ENCODE assay signal across 14 cellular contexts in the genomic region with DNA sequence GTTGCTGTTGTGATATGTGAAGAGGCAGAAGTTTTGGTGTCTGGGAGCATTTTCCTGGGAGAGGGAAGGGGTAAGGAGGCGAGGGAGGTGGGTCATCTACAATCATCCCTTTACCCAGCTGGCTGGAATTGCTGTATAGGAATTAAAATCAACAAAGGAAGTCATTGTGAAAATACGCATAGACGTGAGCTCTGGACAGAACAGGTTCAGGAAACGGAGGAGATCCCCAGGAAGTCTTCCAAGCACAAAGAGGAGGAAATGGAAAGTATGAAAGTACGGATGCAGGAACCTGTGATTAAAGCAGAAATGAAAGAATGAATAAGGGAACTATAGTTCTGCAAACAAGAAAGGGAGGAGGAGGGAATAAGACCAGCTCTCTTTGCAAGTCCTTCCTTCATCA.
DNase-seq lines count a peak whose midpoint lies in the region; ATAC-seq and TF ChIP-seq lines count a peak whose summit lies in the region.
"Had no signal": no experiment of that assay in that cellular context is flagged by ENCODE, and none has a peak within 500 bp of the region (broad histone marks: within the 10 kb centered on the region; RNA-seq: fewer than 3 reads in every experiment).

No MANE protein-coding gene starts in this region.

- H3K79me1 ChIP-seq in IMR-90 (ENCODE audit: low read depth in 1 of 2, low read length in 2 of 2) = no peaks in the 10 kb centered on the region

- dilution Hi-C loops in IMR-90 (cut with HindIII; ENCODE audit: low sequenced_read_pairs, unreplicated experiment) = no loop called here

- H3K4me3 ChIP-seq in IMR-90 (ENCODE audit: insufficient read depth, low read depth, low read length) (no peak overlapping the region), mucosa of descending colon (no peak overlapping the region)
- H3K4me3 ChIP-seq: SJCRH30 had no signal

- no peak overlapping the region for H3K4ac ChIP-seq in IMR-90 (ENCODE audit: low read depth, low read length)

- H3K56ac ChIP-seq in IMR-90 (ENCODE audit: extremely low read depth, insufficient read depth, low read length) = no peak overlapping the region

- no peak overlapping the region for H4K5ac ChIP-seq in IMR-90 (ENCODE audit: low read depth, low read length)

- TF ChIP-seq CTCF in IMR-90 (conservative IDR thresholded peaks at IDR 0.05; ENCODE audit: low read depth, low read length) (no peak), mucosa of descending colon (IDR thresholded peaks at IDR 0.05) (no peak)

- H4K91ac ChIP-seq in IMR-90 (ENCODE audit: insufficient read depth, low read depth, low read length) = no peak overlapping the region

- H2AFZ ChIP-seq in IMR-90 (replicated peaks; ENCODE audit: low read length, poor library complexity) = peak overlapping the region; percentile 16

- H3K18ac ChIP-seq in IMR-90 (ENCODE audit: low read depth, low read length) = no peak overlapping the region

- H2BK5ac ChIP-seq in IMR-90 (ENCODE audit: low read depth, low read length, poor library complexity, severe bottlenecking) = no peak overlapping the region

- no peak overlapping the region for H2AK9ac ChIP-seq in IMR-90 (replicated peaks; ENCODE audit: low read depth, low read length, poor library complexity)

- no peak overlapping the region for H3K23ac ChIP-seq in IMR-90 (ENCODE audit: low read depth, low read length)

- H2BK120ac ChIP-seq in IMR-90 (ENCODE audit: low read depth, low read length) = no peak overlapping the region

- H3K14ac ChIP-seq in IMR-90 (replicated peaks; ENCODE audit: low read depth, low read length) = no peak overlapping the region

- in situ Hi-C loops in IMR-90 (cut with MboI; ENCODE audit: low sequenced_read_pairs) = no loop called here

- H3K27me3 ChIP-seq in IMR-90 (ENCODE audit: control insufficient read depth, insufficient read depth, low read length) = no peaks in the 10 kb centered on the region
- H3K27me3 ChIP-seq: SJCRH30 had no signal

- H3K9ac ChIP-seq in IMR-90 (ENCODE audit: low read depth, low read length) = no peak overlapping the region

- intact Hi-C loops in IMR-90 (cut with micrococcal nuclease) = no loop called here
- intact Hi-C loops in mucosa of descending colon (cut with DNase I, micrococcal nuclease) = no loop called here

- no peak overlapping the region for H2AK5ac ChIP-seq in IMR-90 (ENCODE audit: low read depth, low read length)

- H3K36me3 ChIP-seq in IMR-90 (ENCODE audit: control insufficient read depth, insufficient read depth, low read length) (no peaks in the 10 kb centered on the region), mucosa of descending colon (ENCODE audit: low read depth) (no peaks in the 10 kb centered on the region)
- H3K36me3 ChIP-seq: BE2C, SJCRH30 had no signal

- CTCF ChIA-PET in IMR-90 (lab: Yijun Ruan, JAX) = no interaction called here

- H3K9me3 ChIP-seq in IMR-90 (ENCODE audit: control insufficient read depth, insufficient read depth, low read length) (no peaks in the 10 kb centered on the region), mucosa of descending colon (no peaks in the 10 kb centered on the region)
- H3K9me3 ChIP-seq: BE2C, SJCRH30 had no signal

- ATAC-seq in IMR-90 (ENCODE audit: low read depth) (no peak), mucosa of descending colon (peak; percentile 22), GM19452 (IDR thresholded peaks at IDR 0.05; ENCODE audit: unreplicated experiment) (no peak)

- H4K20me1 ChIP-seq in IMR-90 (ENCODE audit: insufficient read depth, low read length) = no peaks in the 10 kb centered on the region

- DNase-seq in CD1c-positive myeloid dendritic cell (ENCODE audit: extremely low spot score) (peak; percentile 40), IMR-90 (no peak), RPMI7951 (ENCODE audit: low read depth) (peak; percentile 35), mucosa of descending colon (no peak), Ammon's horn (ENCODE audit: low spot score) (no peak), KG1 (lab: John Stamatoyannopoulos, UW) (no peak)
- DNase-seq: BE2C, H7, NCI-H1436, NCI-H2081, NCI-H510A, SJCRH30, T-helper 2 cell had no signal

- H4K8ac ChIP-seq in IMR-90 (ENCODE audit: low read depth in 2 of 2, low read length in 2 of 2) = no peak overlapping the region

- no peak overlapping the region for H3K4me2 ChIP-seq in IMR-90 (ENCODE audit: low read depth, low read length)

- no peak for TF ChIP-seq RAD21 in IMR-90 (IDR thresholded peaks at IDR 0.05; ENCODE audit: low read length)

- H2BK20ac ChIP-seq in IMR-90 (ENCODE audit: low read depth, low read length) = no peak overlapping the region

- POLR2A ChIA-PET in IMR-90 (lab: Charles Lee; ENCODE audit: unreplicated experiment) = no interaction called here

- H3K9me1 ChIP-seq in IMR-90 (ENCODE audit: insufficient read depth, low read length) = peaks cover 10% of the 10 kb centered on the region; the same call in 1 of the 2 replicates

- no CpG with 5 or more reads among the region's 5 CpGs for WGBS in IMR-90 (ENCODE audit: extremely low coverage in 2 of 2, insufficient read length in 1 of 2), 2 experiments

- H2BK15ac ChIP-seq in IMR-90 (ENCODE audit: low read depth, low read length) = 0 out of 3 replicates have a peak overlapping the region, but pooled peaks have one; percentile 13

- H3K4me1 ChIP-seq in IMR-90 (ENCODE audit: control insufficient read depth, insufficient read depth, low read length) (peaks cover 12% of the 10 kb centered on the region), mucosa of descending colon (ENCODE audit: low read depth) (peaks cover 3% of the 10 kb centered on the region)
- H3K4me1 ChIP-seq: BE2C, SJCRH30 had no signal

- no peak for TF ChIP-seq POLR2A in IMR-90 (IDR thresholded peaks at IDR 0.05; ENCODE audit: low read depth, low read length)

- BruUV-seq in IMR-90 (replicated peaks; lab: Mats Ljungman, UMichigan) = no TSS peak

- H3K27ac ChIP-seq in IMR-90 (ENCODE audit: insufficient read depth, low read length) = no peak overlapping the region
- H3K27ac ChIP-seq: SJCRH30 had no signal

TF ChIP-seq in IMR-90, 13 proteins besides CTCF, POLR2A, EP300 and RAD21:
- no peak for TF ChIP-seq RFX5 (IDR thresholded peaks at IDR 0.05; ENCODE audit: low read depth, low read length)
- TF ChIP-seq FOS (IDR thresholded peaks at IDR 0.05; ENCODE audit: low read depth, low read length) = no peak
- TF ChIP-seq BHLHE40 (IDR thresholded peaks at IDR 0.05; ENCODE audit: low read depth, low read length) = no peak
- TF ChIP-seq CHD1 (IDR thresholded peaks at IDR 0.05; ENCODE audit: low read depth, low read length) = no peak
- no peak for TF ChIP-seq MAFK (IDR thresholded peaks at IDR 0.05; ENCODE audit: low read depth, low read length)
- TF ChIP-seq MXI1 (IDR thresholded peaks at IDR 0.05; ENCODE audit: borderline replicate concordance, low read depth, low read length) = no peak
- TF ChIP-seq RCOR1 (IDR thresholded peaks at IDR 0.05; ENCODE audit: insufficient replicate concordance, low read length) = no peak
- no peak for TF ChIP-seq USF2 (IDR thresholded peaks at IDR 0.05; ENCODE audit: low read depth, low read length)
- TF ChIP-seq SMC3 (IDR thresholded peaks at IDR 0.05; ENCODE audit: low read depth, low read length) = no peak
- TF ChIP-seq MAZ (IDR thresholded peaks at IDR 0.05; ENCODE audit: borderline replicate concordance, low read depth, low read length) = no peak
- TF ChIP-seq CEBPB (IDR thresholded peaks at IDR 0.05; ENCODE audit: low read depth, low read length) = no peak
- no peak for TF ChIP-seq NFE2L2 (IDR thresholded peaks at IDR 0.05; ENCODE audit: low read depth, low read length)
- TF ChIP-seq, protein P1, sequence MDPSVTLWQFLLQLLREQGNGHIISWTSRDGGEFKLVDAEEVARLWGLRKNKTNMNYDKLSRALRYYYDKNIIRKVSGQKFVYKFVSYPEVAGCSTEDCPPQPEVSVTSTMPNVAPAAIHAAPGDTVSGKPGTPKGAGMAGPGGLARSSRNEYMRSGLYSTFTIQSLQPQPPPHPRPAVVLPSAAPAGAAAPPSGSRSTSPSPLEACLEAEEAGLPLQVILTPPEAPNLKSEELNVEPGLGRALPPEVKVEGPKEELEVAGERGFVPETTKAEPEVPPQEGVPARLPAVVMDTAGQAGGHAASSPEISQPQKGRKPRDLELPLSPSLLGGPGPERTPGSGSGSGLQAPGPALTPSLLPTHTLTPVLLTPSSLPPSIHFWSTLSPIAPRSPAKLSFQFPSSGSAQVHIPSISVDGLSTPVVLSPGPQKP (IDR thresholded peaks at IDR 0.05; ENCODE audit: borderline replicate concordance, low read depth, low read length) = no peak

Comparison
In these comparisons a context has a peak if more than half of its experiments do, and no peak if none do; other contexts are left out.
1. DNase-seq: peak in CD1c-positive myeloid dendritic cell (single experiment) and RPMI7951 (single experiment); none in IMR-90 (single experiment), mucosa of descending colon (0 of 3), Ammon's horn (single experiment) and KG1 (single experiment).